1 cellular context compared by ENCODE assay signal in genomic region chr3:171755015-171755589, GRCh38.
TF ChIP-seq lines count a peak whose summit lies in the region.

No MANE protein-coding gene starts in this region.

TF ChIP-seq in GM12878, 131 proteins besides CTCF, POLR2A, EP300 and RAD21:
- TF ChIP-seq IKZF2 (IDR thresholded peaks at IDR 0.05) (peak; percentile 25 to 32; a peak in 1 of 4 replicates), MLLT1 (IDR thresholded peaks at IDR 0.05) (peak; percentile 44; the same call in 1 of the 2 replicates), RB1 (IDR thresholded peaks at IDR 0.05; ENCODE audit: borderline replicate concordance) (no peak), KDM1A (IDR thresholded peaks at IDR 0.05; ENCODE audit: borderline replicate concordance) (no peak), RELB (IDR thresholded peaks at IDR 0.05; ENCODE audit: low read depth) (peak; percentile 51), IKZF1 (conservative IDR thresholded peaks at IDR 0.05) (peak; percentile 31; the same call in 1 of the 2 replicates), NBN (IDR thresholded peaks at IDR 0.05) (peak; percentile 66; the same call in 1 of the 2 replicates), SPI1 (IDR thresholded peaks at IDR 0.05; ENCODE audit: borderline replicate concordance, insufficient read depth, low read depth, low read length) (peak; percentile 53; the same call in 1 of the 2 replicates)
